In genomic region chr10:100038561-100039071, GRCh38 we compare ENCODE assay signal across 1 cellular context.
A peak's percentile ranks its signal among the peaks of the same experiment; 100 is the strongest.
TF ChIP-seq lines count a peak whose summit lies in the region.

No MANE protein-coding gene starts in this region.

TF ChIP-seq in HepG2, 621 proteins besides CTCF, POLR2A, EP300 and RAD21 (continued from another document and continues in another):
- TF ChIP-seq ZBTB49 (CRISPR knock-in tag; IDR thresholded peaks at IDR 0.05; ENCODE audit: borderline replicate concordance) (no peak), ONECUT2 (CRISPR knock-in tag; IDR thresholded peaks at IDR 0.05) (no peak), KDM6A (CRISPR knock-in tag; IDR thresholded peaks at IDR 0.05; ENCODE audit: low read depth) (no peak), NONO (IDR thresholded peaks at IDR 0.05) (no peak), NONO (CRISPR knock-in tag; conservative IDR thresholded peaks at IDR 0.05) (no peak), KDM4B (CRISPR knock-in tag; IDR thresholded peaks at IDR 0.05) (no peak), DZIP1 (CRISPR knock-in tag; IDR thresholded peaks at IDR 0.05) (no peak), HIC2 (CRISPR knock-in tag; IDR thresholded peaks at IDR 0.05; ENCODE audit: low read depth) (0 out of 2 replicates have a peak, but pooled peaks have one; percentile 39), RFXANK (CRISPR knock-in tag; IDR thresholded peaks at IDR 0.05) (0 out of 2 replicates have a peak, but pooled peaks have one; percentile 31), PAF1 (CRISPR knock-in tag; IDR thresholded peaks at IDR 0.05) (no peak), ZMYM4 (CRISPR knock-in tag; IDR thresholded peaks at IDR 0.05) (peak; percentile 79), HOXA3 (CRISPR knock-in tag; IDR thresholded peaks at IDR 0.05) (peak; percentile 79), HIVEP1 (CRISPR knock-in tag; IDR thresholded peaks at IDR 0.05) (no peak), ZSCAN21 (CRISPR knock-in tag; IDR thresholded peaks at IDR 0.05; ENCODE audit: borderline replicate concordance) (no peak), HHEX (CRISPR knock-in tag; IDR thresholded peaks at IDR 0.05) (no peak), ZNF414 (CRISPR knock-in tag; IDR thresholded peaks at IDR 0.05) (no peak), MNT (IDR thresholded peaks at IDR 0.05) (no peak), FOXO4 (CRISPR knock-in tag; conservative IDR thresholded peaks at IDR 0.05) (no peak), ZNF780A (CRISPR knock-in tag; IDR thresholded peaks at IDR 0.05) (no peak), ZNF234 (CRISPR knock-in tag; conservative IDR thresholded peaks at IDR 0.05) (no peak), ZNF800 (CRISPR knock-in tag; IDR thresholded peaks at IDR 0.05) (no peak), ATF1 (CRISPR knock-in tag; IDR thresholded peaks at IDR 0.05) (no peak), MBD4 (IDR thresholded peaks at IDR 0.05; ENCODE audit: borderline replicate concordance, low read length) (no peak), ZBTB33 (CRISPR knock-in tag; IDR thresholded peaks at IDR 0.05) (no peak), KLF9 (CRISPR knock-in tag; IDR thresholded peaks at IDR 0.05; ENCODE audit: low read depth) (no peak), REPIN1 (CRISPR knock-in tag; IDR thresholded peaks at IDR 0.05; ENCODE audit: borderline replicate concordance, low read depth) (no peak), RXRA (CRISPR knock-in tag; IDR thresholded peaks at IDR 0.05) (peak; percentile 30; the same call in 1 of the 2 replicates), PCBP1 (IDR thresholded peaks at IDR 0.05; ENCODE audit: borderline replicate concordance, low read depth, low read length) (no peak), MIXL1 (CRISPR knock-in tag; IDR thresholded peaks at IDR 0.05) (no peak), ZNF10 (CRISPR knock-in tag; IDR thresholded peaks at IDR 0.05; ENCODE audit: borderline replicate concordance, low read depth) (no peak), SALL2 (CRISPR knock-in tag; IDR thresholded peaks at IDR 0.05) (no peak), ZNF746 (CRISPR knock-in tag; IDR thresholded peaks at IDR 0.05) (no peak), ZBTB8A (CRISPR knock-in tag; IDR thresholded peaks at IDR 0.05; ENCODE audit: borderline replicate concordance, low read depth) (no peak), SRSF4 (IDR thresholded peaks at IDR 0.05; ENCODE audit: low read depth, low read length, poor library complexity, severe bottlenecking) (no peak)
- TF ChIP-seq, protein P1, sequence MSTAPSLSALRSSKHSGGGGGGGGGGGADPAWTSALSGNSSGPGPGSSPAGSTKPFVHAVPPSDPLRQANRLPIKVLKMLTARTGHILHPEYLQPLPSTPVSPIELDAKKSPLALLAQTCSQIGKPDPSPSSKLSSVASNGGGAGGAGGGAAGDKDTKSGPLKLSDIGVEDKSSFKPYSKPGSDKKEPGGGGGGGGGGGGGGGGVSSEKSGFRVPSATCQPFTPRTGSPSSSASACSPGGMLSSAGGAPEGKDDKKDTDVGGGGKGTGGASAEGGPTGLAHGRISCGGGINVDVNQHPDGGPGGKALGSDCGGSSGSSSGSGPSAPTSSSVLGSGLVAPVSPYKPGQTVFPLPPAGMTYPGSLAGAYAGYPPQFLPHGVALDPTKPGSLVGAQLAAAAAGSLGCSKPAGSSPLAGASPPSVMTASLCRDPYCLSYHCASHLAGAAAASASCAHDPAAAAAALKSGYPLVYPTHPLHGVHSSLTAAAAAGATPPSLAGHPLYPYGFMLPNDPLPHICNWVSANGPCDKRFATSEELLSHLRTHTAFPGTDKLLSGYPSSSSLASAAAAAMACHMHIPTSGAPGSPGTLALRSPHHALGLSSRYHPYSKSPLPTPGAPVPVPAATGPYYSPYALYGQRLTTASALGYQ (CRISPR knock-in tag; IDR thresholded peaks at IDR 0.05), result no peak
- TF ChIP-seq, protein P2, sequence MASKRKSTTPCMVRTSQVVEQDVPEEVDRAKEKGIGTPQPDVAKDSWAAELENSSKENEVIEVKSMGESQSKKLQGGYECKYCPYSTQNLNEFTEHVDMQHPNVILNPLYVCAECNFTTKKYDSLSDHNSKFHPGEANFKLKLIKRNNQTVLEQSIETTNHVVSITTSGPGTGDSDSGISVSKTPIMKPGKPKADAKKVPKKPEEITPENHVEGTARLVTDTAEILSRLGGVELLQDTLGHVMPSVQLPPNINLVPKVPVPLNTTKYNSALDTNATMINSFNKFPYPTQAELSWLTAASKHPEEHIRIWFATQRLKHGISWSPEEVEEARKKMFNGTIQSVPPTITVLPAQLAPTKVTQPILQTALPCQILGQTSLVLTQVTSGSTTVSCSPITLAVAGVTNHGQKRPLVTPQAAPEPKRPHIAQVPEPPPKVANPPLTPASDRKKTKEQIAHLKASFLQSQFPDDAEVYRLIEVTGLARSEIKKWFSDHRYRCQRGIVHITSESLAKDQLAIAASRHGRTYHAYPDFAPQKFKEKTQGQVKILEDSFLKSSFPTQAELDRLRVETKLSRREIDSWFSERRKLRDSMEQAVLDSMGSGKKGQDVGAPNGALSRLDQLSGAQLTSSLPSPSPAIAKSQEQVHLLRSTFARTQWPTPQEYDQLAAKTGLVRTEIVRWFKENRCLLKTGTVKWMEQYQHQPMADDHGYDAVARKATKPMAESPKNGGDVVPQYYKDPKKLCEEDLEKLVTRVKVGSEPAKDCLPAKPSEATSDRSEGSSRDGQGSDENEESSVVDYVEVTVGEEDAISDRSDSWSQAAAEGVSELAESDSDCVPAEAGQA (IDR thresholded peaks at IDR 0.05; ENCODE audit: low read depth), result no peak
- TF ChIP-seq, protein P2 (CRISPR knock-in tag; IDR thresholded peaks at IDR 0.05; ENCODE audit: borderline replicate concordance), result no peak
